ENCODE assay signal across 1 cellular context in genomic region chr10:17454181-17454800, GRCh38.
A peak's percentile ranks its signal among the peaks of the same experiment; 100 is the strongest.
TF ChIP-seq lines count a peak whose summit lies in the region.

ST8SIA6 (minus strand) TSS chr10:17454595; CDS start chr10:17454255, 340 bp downstream.

TF ChIP-seq in K562, 482 proteins besides CTCF, POLR2A, EP300 and RAD21 (continued from another document):
- TF ChIP-seq NFIX (CRISPR knock-in tag; IDR thresholded peaks at IDR 0.05; ENCODE audit: low read depth) (no peak), MCM7 (IDR thresholded peaks at IDR 0.05) (no peak), IRF2 (CRISPR knock-in tag; IDR thresholded peaks at IDR 0.05) (no peak), ZNF717 (CRISPR knock-in tag; IDR thresholded peaks at IDR 0.05) (no peak), MEIS2 (IDR thresholded peaks at IDR 0.05; ENCODE audit: partially characterized antibody) (no peak), RBM17 (IDR thresholded peaks at IDR 0.05; ENCODE audit: borderline replicate concordance, low read depth, low read length) (no peak), LCOR (CRISPR knock-in tag; IDR thresholded peaks at IDR 0.05) (0 out of 2 replicates have a peak, but pooled peaks have one; percentile 31), ZNF785 (CRISPR knock-in tag; IDR thresholded peaks at IDR 0.05) (no peak), FOXA3 (CRISPR knock-in tag; conservative IDR thresholded peaks at IDR 0.05 in 1 of 2, IDR thresholded peaks at IDR 0.05 in 1 of 2) (no peak), ZNF57 (CRISPR knock-in tag; IDR thresholded peaks at IDR 0.05) (no peak), THRA (IDR thresholded peaks at IDR 0.05) (no peak), BHLHE40 (IDR thresholded peaks at IDR 0.05; ENCODE audit: low read length) (no peak), ELK3 (CRISPR knock-in tag; IDR thresholded peaks at IDR 0.05) (no peak), WHSC1 (IDR thresholded peaks at IDR 0.05; ENCODE audit: low read length) (no peak), ZBTB33 (CRISPR knock-in tag; IDR thresholded peaks at IDR 0.05) (no peak), SRSF7 (optimal IDR thresholded peaks at IDR 0.05; ENCODE audit: low read depth, low read length) (no peak), ZNF398 (CRISPR knock-in tag; IDR thresholded peaks at IDR 0.05) (no peak), ZNF76 (CRISPR knock-in tag; IDR thresholded peaks at IDR 0.05; ENCODE audit: borderline replicate concordance) (no peak), HNRNPK (IDR thresholded peaks at IDR 0.05; ENCODE audit: low read depth, low read length, poor library complexity, severe bottlenecking) (no peak), ZNF12 (CRISPR knock-in tag; IDR thresholded peaks at IDR 0.05) (no peak), IRF1 (CRISPR knock-in tag; IDR thresholded peaks at IDR 0.05; ENCODE audit: borderline replicate concordance) (no peak), CCNT2 (IDR thresholded peaks at IDR 0.05; ENCODE audit: borderline replicate concordance, extremely low read depth, insufficient read length, low read depth, low read length) (peak; percentile 56), NRF1 (conservative IDR thresholded peaks at IDR 0.05 in 1 of 2, IDR thresholded peaks at IDR 0.05 in 1 of 2) (0 out of 4 replicates have a peak, but pooled peaks of 1 of the 2 experiments have one; percentile 15), ATF2 (CRISPR knock-in tag; IDR thresholded peaks at IDR 0.05) (no peak), PHF8 (IDR thresholded peaks at IDR 0.05; ENCODE audit: borderline replicate concordance, low read length) (peak; percentile 40; the same call in 1 of the 2 replicates)
